In genomic region chr16:89629827-89630610, GRCh38 we compare ENCODE assay signal across 23 cellular contexts. TPM values are rescaled to one million over a fixed set of nuclear protein-coding genes. Genes with fewer than 3 reads are reported as not detected.
"Had no signal": no experiment of that assay in that cellular context is flagged by ENCODE, and none has a peak within 500 bp of the region (broad histone marks: within the 10 kb centered on the region; RNA-seq: fewer than 3 reads in every experiment).

No MANE protein-coding gene starts in this region.

- H3K27ac ChIP-seq: ascending aorta, left lung, vagina, VCaP had no signal

- H3K27me3 ChIP-seq: ascending aorta, vagina had no signal

- H3K4me3 ChIP-seq: ascending aorta, left lung, vagina had no signal

- ATAC-seq: left lung; stimulated activated naive CD8-positive, alpha-beta T cell treated with anti-CD3 and anti-CD28 coated beads, Interleukin-15, Interleukin-2, amounts not matched to agents 100 U/mL and 50 U/mL, for 24 hours had no signal

- H3K36me3 Mint-ChIP-seq: activated naive CD4-positive, alpha-beta T cell treated with anti-CD3 and anti-CD28 coated beads, Interleukin-2, amount 50 U/mL, for 24 hours; mesothelial cell of epicardium had no signal

- H3K36me3 ChIP-seq: ascending aorta, left lung, tibial nerve, vagina had no signal

- H3K4me1 Mint-ChIP-seq: activated naive CD4-positive, alpha-beta T cell treated with anti-CD3 and anti-CD28 coated beads, Interleukin-2, amount 50 U/mL, for 24 hours; mesothelial cell of epicardium had no signal

- H3K4me3 Mint-ChIP-seq: activated naive CD4-positive, alpha-beta T cell treated with anti-CD3 and anti-CD28 coated beads, Interleukin-2, amount 50 U/mL, for 24 hours; activated T-cell treated with anti-CD3 and anti-CD28 coated beads, Interleukin-2, amount 50 U/mL, for 72 hours; mesothelial cell of epicardium; nephron had no signal

- H3K4me1 ChIP-seq: ascending aorta, left lung, tibial nerve, vagina had no signal

- H3K9me3 ChIP-seq: ascending aorta, left lung, vagina had no signal

- DNase-seq: activated CD4-positive, alpha-beta T cell treated with anti-CD3 and anti-CD28 coated beads for 1 hour; activated CD8-positive, alpha-beta memory T cell treated with anti-CD3 and anti-CD28 coated beads for 24 hours; activated CD8-positive, alpha-beta memory T cell treated with anti-CD3 and anti-CD28 coated beads, Interleukin-2, amount 50 U/mL, for 48 hours; activated gamma-delta T cell; activated T-cell treated with anti-CD3 and anti-CD28 coated beads, Interleukin-2, amount 50 U/mL, for 72 hours; cortex of kidney; erythroblast; foreskin melanocyte; glutamatergic neuron; hypothalamus; left lung; nucleus accumbens; stimulated activated CD4-positive, alpha-beta T cell treated with anti-CD3 and anti-CD28 coated beads, Interleukin-1b, Interleukin-23, amount 100 ng/mL, for 48 hours; stimulated activated CD8-positive, alpha-beta memory T cell treated with anti-CD3 and anti-CD28 coated beads, Interleukin-4, amount 100 ng/mL, for 48 hours; stimulated activated naive CD8-positive, alpha-beta T cell treated with anti-CD3 and anti-CD28 coated beads, Interleukin-15, Interleukin-2, amounts not matched to agents 100 U/mL and 50 U/mL, for 24 hours; T-helper 2 cell had no signal

- H3K27ac Mint-ChIP-seq: activated naive CD4-positive, alpha-beta T cell treated with anti-CD3 and anti-CD28 coated beads, Interleukin-2, amount 50 U/mL, for 24 hours; activated T-cell treated with anti-CD3 and anti-CD28 coated beads, Interleukin-2, amount 50 U/mL, for 72 hours; mesothelial cell of epicardium; nephron had no signal

- H3K9me3 Mint-ChIP-seq: activated naive CD4-positive, alpha-beta T cell treated with anti-CD3 and anti-CD28 coated beads, Interleukin-2, amount 50 U/mL, for 24 hours; activated T-cell treated with anti-CD3 and anti-CD28 coated beads, Interleukin-2, amount 50 U/mL, for 72 hours; mesothelial cell of epicardium; nephron had no signal

RNA-seq across cellular contexts. Expression of gene DPEP1, which starts 16.6 kb away (rescaled TPM):
- total RNA-seq: activated T-cell treated with anti-CD3 and anti-CD28 coated beads, Interleukin-2, amount 50 U/mL, for 72 hours; ascending aorta; vagina had no signal

RNA-seq across cellular contexts. Expression of gene CPNE7, which starts 54.5 kb away (rescaled TPM):
- total RNA-seq: ascending aorta had no signal
